ENCODE assay signal across 8 cellular contexts in the genomic region with DNA sequence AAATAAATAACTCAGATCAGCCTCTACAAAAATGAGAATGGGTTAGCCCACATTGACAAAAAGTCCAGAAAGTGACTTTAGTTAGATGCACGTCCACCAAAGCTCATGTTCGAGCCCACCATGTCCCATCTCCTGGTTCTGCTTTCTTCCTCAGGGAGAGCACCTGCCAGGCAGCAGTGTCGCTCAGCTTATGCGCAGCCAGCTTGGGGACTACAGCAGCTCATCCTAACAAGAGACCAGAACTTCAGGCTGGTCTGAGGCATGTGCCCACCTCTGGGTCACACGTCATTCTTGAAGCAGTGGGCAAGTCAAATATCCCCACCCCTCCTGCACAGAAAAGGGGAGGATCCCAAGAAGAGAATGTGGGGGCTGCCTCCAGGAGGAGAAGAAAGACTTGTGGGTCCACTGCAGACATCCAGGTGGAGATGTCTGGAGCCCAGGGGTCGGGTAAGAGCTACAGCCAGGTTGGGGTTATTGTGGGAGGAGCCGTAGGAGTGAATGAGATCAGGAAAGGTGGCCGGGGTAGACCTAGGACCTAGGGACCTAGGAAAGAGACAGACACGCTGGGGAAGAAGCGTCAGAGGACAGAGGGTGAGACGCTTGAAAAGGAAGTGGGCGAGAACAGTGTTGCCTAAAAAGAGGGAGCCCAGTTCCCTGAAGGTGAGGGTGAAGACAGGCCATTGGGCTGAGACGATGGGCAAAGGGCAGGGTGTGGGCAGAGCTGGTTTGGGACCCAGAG. TPM values are rescaled to one million over a fixed set of nuclear protein-coding genes. Genes with fewer than 3 reads are reported as not detected.
DNase-seq lines count a peak whose midpoint lies in the region; ATAC-seq and TF ChIP-seq lines count a peak whose summit lies in the region.

No MANE protein-coding gene starts in this region.

- H3K4me1 ChIP-seq in BE2C (no peaks in the 10 kb centered on the region), mucosa of stomach (ENCODE audit: control insufficient read depth, insufficient read depth, low read length) (peaks cover 15% of the 10 kb centered on the region)

- H3K36me3 ChIP-seq in BE2C (no peaks in the 10 kb centered on the region), mucosa of stomach (ENCODE audit: control insufficient read depth, insufficient read depth, low read length) (no peaks in the 10 kb centered on the region)

- H3K27me3 ChIP-seq in BE2C: no peaks in the 10 kb centered on the region
- H3K27me3 ChIP-seq in mucosa of stomach (ENCODE audit: control insufficient read depth, insufficient read depth, low read length): no peaks in the 10 kb centered on the region

- H3K9ac ChIP-seq in mucosa of stomach (ENCODE audit: low read length): peak overlapping the region; percentile 76

- DNase-seq in BE2C: no peak
- DNase-seq in coronary artery (ENCODE audit: low spot score): no peak
- DNase-seq in stimulated activated CD4-positive, alpha-beta T cell treated with anti-CD3 and anti-CD28 coated beads, Interleukin-2, amount 100 ng/mL, for 48 hours: no peak
- DNase-seq in activated gamma-delta T cell treated with Interleukin-2 at 50 U/mL for 16 hours: no peak
- no peak for DNase-seq in NCI-H1417 (lab: John Stamatoyannopoulos, UW)

- H3K4me3 ChIP-seq in BE2C (ENCODE audit: low read depth, low read length) (peak overlapping the region; percentile 72), coronary artery (peak overlapping the region; percentile 83), mucosa of stomach (ENCODE audit: low read length) (peak overlapping the region; percentile 88)

- H3K27ac ChIP-seq in coronary artery: peak overlapping the region; percentile 1 to 81

- TF ChIP-seq CTCF in BE2C (IDR thresholded peaks at IDR 0.05; ENCODE audit: low read depth, low read length) (no peak), coronary artery (IDR thresholded peaks at IDR 0.05) (no peak)

- H3K9me3 ChIP-seq in BE2C (no peaks in the 10 kb centered on the region), mucosa of stomach (ENCODE audit: control insufficient read depth, low read length) (no peaks in the 10 kb centered on the region)

- ATAC-seq in HG03442 (IDR thresholded peaks at IDR 0.05; ENCODE audit: unreplicated experiment) (peak; percentile 6), GM21367 (IDR thresholded peaks at IDR 0.05; ENCODE audit: unreplicated experiment) (no peak)

RNA-seq across cellular contexts. Expression of gene SSR1, which starts 52.5 kb away (rescaled TPM):
- polyA plus RNA-seq in BE2C (2012; ENCODE audit: insufficient read depth, insufficient read length, low read depth): 96.8 TPM
